24 cellular contexts compared by ENCODE assay signal in the genomic region with DNA sequence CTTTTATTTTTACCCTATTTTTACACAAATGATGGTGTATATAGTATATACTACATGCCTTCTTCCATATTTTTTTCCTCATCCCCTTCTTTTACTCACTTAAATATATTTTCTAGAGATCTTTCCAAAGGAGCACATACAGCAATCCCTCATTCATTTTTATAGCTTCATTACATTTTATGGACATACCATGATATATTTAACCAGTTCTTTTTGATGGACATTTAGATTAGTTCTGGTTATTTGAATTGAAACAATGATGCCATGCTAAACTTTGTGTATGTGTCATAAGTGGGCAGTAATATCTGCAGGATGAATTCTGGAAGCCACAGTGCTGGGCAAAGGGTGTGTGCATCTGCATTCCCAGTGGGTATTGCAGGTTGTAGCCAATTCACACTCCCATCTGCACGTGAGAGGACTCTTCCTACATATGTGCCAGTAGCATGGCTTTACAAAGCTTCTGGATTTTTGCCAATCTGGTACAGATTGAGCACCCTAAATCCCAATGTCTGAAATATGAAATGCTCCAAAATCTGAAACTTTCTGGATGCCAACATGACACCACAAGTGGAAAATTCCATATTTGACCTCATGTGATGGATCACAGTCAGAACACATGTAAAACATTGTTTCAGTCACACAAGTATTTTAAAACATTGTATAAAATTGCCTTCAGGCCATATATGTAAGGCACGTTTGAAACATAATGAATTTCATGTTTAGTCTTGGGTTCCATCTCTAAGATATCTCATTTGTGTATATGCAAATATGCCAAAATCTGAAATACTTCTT.
DNase-seq lines count a peak whose midpoint lies in the region; ATAC-seq, FAIRE-seq and TF ChIP-seq lines count a peak whose summit lies in the region.
"Had no signal": no experiment of that assay in that cellular context is flagged by ENCODE, and none has a peak within 500 bp of the region (broad histone marks: within the 10 kb centered on the region; RNA-seq: fewer than 3 reads in every experiment).

No MANE protein-coding gene starts in this region.

- no peaks in the 10 kb centered on the region for H3K9me3 ChIP-seq in CD4-positive, CD25-positive, alpha-beta regulatory T cell (ENCODE audit: control insufficient read depth in 2 of 2, low read length in 2 of 2)
- H3K9me3 ChIP-seq in Karpas-422 (ENCODE audit: low read length): no peaks in the 10 kb centered on the region
- H3K9me3 ChIP-seq: A549, MG63 had no signal

- peaks cover 5% of the 10 kb centered on the region for H3K4me1 ChIP-seq in CD4-positive, CD25-positive, alpha-beta regulatory T cell (ENCODE audit: control insufficient read depth, insufficient read depth, low read length, poor library complexity, severe bottlenecking)
- peaks cover 25% of the 10 kb centered on the region for H3K4me1 ChIP-seq in Karpas-422 (ENCODE audit: low read length)

- no peak overlapping the region for H3K4me3 Mint-ChIP-seq in CD4-positive, CD25-positive, alpha-beta regulatory T cell
- H3K4me3 Mint-ChIP-seq: T-helper 17 cell had no signal

- intact Hi-C loops in left colon (cut with DNase I, micrococcal nuclease): no loop called here

- H2AFZ ChIP-seq in Karpas-422 (ENCODE audit: low read length): no peak overlapping the region

- H3K9ac ChIP-seq in Karpas-422 (ENCODE audit: low read length): no peak overlapping the region

- no peaks in the 10 kb centered on the region for H3K27me3 Mint-ChIP-seq in CD4-positive, CD25-positive, alpha-beta regulatory T cell
- H3K27me3 Mint-ChIP-seq: T-helper 17 cell had no signal

- no peak for TF ChIP-seq CTCF in coronary artery (IDR thresholded peaks at IDR 0.05)

- H3K36me3 ChIP-seq in CD4-positive, CD25-positive, alpha-beta regulatory T cell (ENCODE audit: control insufficient read depth, insufficient read depth, low read length): peaks cover 16% of the 10 kb centered on the region
- H3K36me3 ChIP-seq in Karpas-422 (ENCODE audit: insufficient read depth, low read length): peaks cover 37% of the 10 kb centered on the region

- peaks cover 21% of the 10 kb centered on the region for H3K36me3 Mint-ChIP-seq in CD4-positive, CD25-positive, alpha-beta regulatory T cell

- peak overlapping the region in 1 of 3 donors; percentile 16 for H3K27ac Mint-ChIP-seq in CD4-positive, CD25-positive, alpha-beta regulatory T cell
- H3K27ac Mint-ChIP-seq: T-helper 17 cell had no signal

- no peaks in the 10 kb centered on the region for H3K27me3 ChIP-seq in CD4-positive, CD25-positive, alpha-beta regulatory T cell (ENCODE audit: control insufficient read depth, insufficient read depth, low read length)
- no peaks in the 10 kb centered on the region for H3K27me3 ChIP-seq in Karpas-422 (ENCODE audit: low read length)
- H3K27me3 ChIP-seq: MG63 had no signal

- peaks cover 27 to 76% (median 47%) of the 10 kb centered on the region in 4 donors for H3K4me1 Mint-ChIP-seq in CD4-positive, CD25-positive, alpha-beta regulatory T cell

- H3K27ac ChIP-seq in CD4-positive, CD25-positive, alpha-beta regulatory T cell (ENCODE audit: insufficient read depth, low read length, poor library complexity, severe bottlenecking): peak overlapping the region; percentile 15
- 0 out of 2 replicates have a peak overlapping the region, but pooled peaks have one; percentile 8 for H3K27ac ChIP-seq in Karpas-422 (ENCODE audit: low read length)
- H3K27ac ChIP-seq in coronary artery: no peak overlapping the region
- H3K27ac ChIP-seq: A549, C4-2B, SK-N-MC had no signal

- H3K4me3 ChIP-seq in CD4-positive, CD25-positive, alpha-beta regulatory T cell (ENCODE audit: low read depth, low read length): no peak overlapping the region
- H3K4me3 ChIP-seq in Karpas-422 (ENCODE audit: low read length): no peak overlapping the region
- H3K4me3 ChIP-seq in coronary artery: no peak overlapping the region
- H3K4me3 ChIP-seq: A549, MG63, SK-N-MC had no signal

- ATAC-seq in CD4-positive, CD25-positive, alpha-beta regulatory T cell (ENCODE audit: low read depth in 2 of 2): no peak
- ATAC-seq in left colon: peak; percentile 11
- ATAC-seq in left lobe of liver: no peak
- ATAC-seq: A549, T-helper 17 cell had no signal

- H4K20me1 ChIP-seq in Karpas-422 (ENCODE audit: insufficient read depth, low read depth, low read length): no peaks in the 10 kb centered on the region

- FAIRE-seq in GM12891 (lab: Jason Lieb, UNC): peak; percentile 58
- FAIRE-seq: A549, H1, RCC 7860 had no signal

- no peak overlapping the region for H3K4me2 ChIP-seq in Karpas-422 (ENCODE audit: low read depth, low read length, poor library complexity, severe bottlenecking)
- H3K4me2 ChIP-seq: A549 had no signal

- TF ChIP-seq POLR2A in GM12891 (IDR thresholded peaks at IDR 0.05; ENCODE audit: low read depth, low read length): no peak

- no peak for DNase-seq in CD4-positive, CD25-positive, alpha-beta regulatory T cell
- DNase-seq in GM12891 (ENCODE audit: insufficient read length, low spot score) (no peak), Karpas-422 (no peak), left colon (no peak), left lobe of liver (ENCODE audit: low spot score) (no peak), DMS79 treated with DMSO at 0.1 percent for 48 hours (lab: John Stamatoyannopoulos, UW) (no peak), coronary artery (ENCODE audit: low spot score) (no peak)
- DNase-seq in stimulated activated naive CD4-positive, alpha-beta T cell treated with Interleukin-2 at 50 U/mL for 16 hours (lab: John Stamatoyannopoulos, UW): no peak
- DNase-seq: DMS153, KBM-7, MG63, NCI-H1417, NCI-H1694, NCI-H2029 treated with DMSO at 0.1 percent for 48 hours, NCI-H2227 treated with DMSO at 0.1 percent for 48 hours, NCI-H526 treated with DMSO at 0.1 percent for 48 hours, OCI-M1, SIG-M5, T-helper 17 cell had no signal

- H3K9me2 ChIP-seq in Karpas-422 (replicated peaks; ENCODE audit: insufficient read depth, low read length): no peaks in the 10 kb centered on the region

- no peaks in the 10 kb centered on the region for H3K9me3 Mint-ChIP-seq in CD4-positive, CD25-positive, alpha-beta regulatory T cell

- H3K79me2 ChIP-seq in Karpas-422 (ENCODE audit: low read length): peaks cover 97% of the 10 kb centered on the region

TF ChIP-seq in GM12891, 5 proteins besides CTCF, POLR2A, EP300 and RAD21:
- TF ChIP-seq SPI1 (IDR thresholded peaks at IDR 0.05; ENCODE audit: low read depth, low read length): no peak
- no peak for TF ChIP-seq POLR2AphosphoS5 (IDR thresholded peaks at IDR 0.05; ENCODE audit: low read depth, low read length)
- no peak for TF ChIP-seq TAF1 (IDR thresholded peaks at IDR 0.05; ENCODE audit: low read depth, low read length)
- no peak for TF ChIP-seq POU2F2 (IDR thresholded peaks at IDR 0.05; ENCODE audit: low read depth, low read length)
- TF ChIP-seq PAX5 (IDR thresholded peaks at IDR 0.05; ENCODE audit: insufficient read depth, low read length, severe bottlenecking): no peak

Comparison
In these comparisons a context has a peak if more than half of its experiments do, and no peak if none do; other contexts are left out.
1. H3K27ac ChIP-seq: peak in CD4-positive, CD25-positive, alpha-beta regulatory T cell (single experiment) and Karpas-422 (single experiment); none in coronary artery (0 of 2).